11 cellular contexts compared by ENCODE assay signal in the genomic region with DNA sequence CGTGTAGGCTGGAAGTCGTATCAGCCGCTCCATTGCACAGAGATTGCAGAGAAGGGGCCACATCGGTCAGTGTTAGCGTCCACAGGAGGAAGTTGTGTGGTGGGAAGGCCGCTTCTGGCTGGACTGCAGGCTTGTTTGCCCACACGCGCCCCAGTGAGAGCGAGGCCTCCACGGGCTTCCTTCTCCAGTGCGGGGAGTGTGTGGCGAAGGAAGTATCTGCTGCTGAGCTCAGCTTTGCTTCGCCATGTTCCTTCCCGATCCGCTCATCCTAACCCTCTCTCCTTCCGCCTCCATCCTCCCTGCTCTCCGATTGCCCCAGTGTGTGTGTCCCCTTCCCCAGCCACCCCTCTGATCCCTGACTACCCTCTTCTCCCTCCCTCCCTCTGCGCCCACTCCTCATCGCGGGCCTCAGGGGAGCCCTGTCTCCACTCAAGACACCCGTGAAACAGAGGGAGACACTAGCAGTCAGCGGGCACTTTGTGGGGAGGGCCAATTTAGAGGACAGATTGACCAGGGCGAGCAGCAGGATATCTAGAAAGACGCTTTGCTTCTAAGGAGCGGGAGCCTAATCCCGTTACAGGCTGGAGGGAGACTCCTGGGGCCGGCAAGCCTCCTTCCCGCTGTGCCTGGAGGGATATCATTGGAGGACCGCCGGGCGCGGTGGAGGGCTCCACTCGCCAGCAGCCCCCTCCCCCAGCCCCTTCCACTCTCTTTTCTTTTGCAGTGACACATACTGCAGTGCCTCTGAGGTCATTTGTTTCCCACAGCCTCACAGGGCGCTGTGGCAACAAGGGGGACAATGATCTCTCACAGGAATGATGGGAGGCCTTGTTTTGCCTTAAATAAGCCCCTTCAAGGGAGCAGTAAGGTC.
DNase-seq lines count a peak whose midpoint lies in the region; ATAC-seq and TF ChIP-seq lines count a peak whose summit lies in the region.
"Had no signal": no experiment of that assay in that cellular context is flagged by ENCODE, and none has a peak within 500 bp of the region (broad histone marks: within the 10 kb centered on the region; RNA-seq: fewer than 3 reads in every experiment).

No MANE protein-coding gene starts in this region.

- H3K4me3 ChIP-seq in body of pancreas (no peak overlapping the region), iPS-20b (ENCODE audit: low read length) (peak overlapping the region; percentile 66), rectal smooth muscle tissue (ENCODE audit: low read length) (no peak overlapping the region), PC-9 (no peak overlapping the region)
- H3K4me3 ChIP-seq: ovary had no signal

- H3K27me3 ChIP-seq in body of pancreas (no peaks in the 10 kb centered on the region), iPS-20b (ENCODE audit: insufficient read depth, low read length) (no peaks in the 10 kb centered on the region), rectal smooth muscle tissue (ENCODE audit: control insufficient read depth, insufficient read depth, low read length) (no peaks in the 10 kb centered on the region), PC-9 (ENCODE audit: insufficient read depth, low read depth) (no peaks in the 10 kb centered on the region)
- H3K27me3 ChIP-seq: ovary had no signal

- TF ChIP-seq CTCF in body of pancreas (IDR thresholded peaks at IDR 0.05), result no peak
- TF ChIP-seq CTCF in PC-9 (conservative IDR thresholded peaks at IDR 0.05), result no peak

- no peak overlapping the region for H2AFZ ChIP-seq in PC-9

- H3K4me1 ChIP-seq in body of pancreas, result peaks cover 40% of the 10 kb centered on the region
- peaks cover 15% of the 10 kb centered on the region for H3K4me1 ChIP-seq in iPS-20b (ENCODE audit: insufficient read depth, low read length)
- peaks cover 31% of the 10 kb centered on the region for H3K4me1 ChIP-seq in rectal smooth muscle tissue (ENCODE audit: control insufficient read depth, insufficient read depth, low read length)
- peaks cover 21% of the 10 kb centered on the region for H3K4me1 ChIP-seq in PC-9 (replicated peaks; ENCODE audit: insufficient read depth)

- no TSS peak for BruUV-seq in PC-9 (replicated peaks; lab: Mats Ljungman, UMichigan)

- H3F3A ChIP-seq in PC-9 (ENCODE audit: insufficient read depth, low read depth), result 0 out of 2 replicates have a peak, but pooled peaks cover 6% of the 10 kb centered on the region

- peak in 1 of 3 donors; percentile 13 for TF ChIP-seq POLR2A in body of pancreas (IDR thresholded peaks at IDR 0.05)

- WGBS in body of pancreas, 2 donors, result 84 to 91% methylated on average over 34 of the region's 34 CpGs

- no peaks in the 10 kb centered on the region for H3K9me2 ChIP-seq in PC-9 (ENCODE audit: insufficient read depth)

- intact Hi-C loops in body of pancreas (cut with DNase I) (no loop called here), PC-9 (cut with micrococcal nuclease; ENCODE audit: unreplicated experiment) (no loop called here)

- H3K9me3 ChIP-seq in body of pancreas (no peaks in the 10 kb centered on the region), iPS-20b (ENCODE audit: insufficient read depth, low read depth, low read length) (no peaks in the 10 kb centered on the region), PC-9 (ENCODE audit: insufficient read depth, low read depth) (peaks cover 5% of the 10 kb centered on the region)
- H3K9me3 ChIP-seq: ovary had no signal

- no peaks in the 10 kb centered on the region for H3K79me2 ChIP-seq in PC-9 (ENCODE audit: low read depth)

- H3K36me3 ChIP-seq in body of pancreas (replicated peaks in 1 of 2; ENCODE audit: insufficient read depth in 1 of 2, low read depth in 2 of 2) (no peaks in the 10 kb centered on the region), iPS-20b (ENCODE audit: insufficient read depth, low read depth, low read length) (no peaks in the 10 kb centered on the region), rectal smooth muscle tissue (ENCODE audit: control insufficient read depth, insufficient read depth, low read length) (no peaks in the 10 kb centered on the region), PC-9 (ENCODE audit: low read depth) (no peaks in the 10 kb centered on the region)
- H3K36me3 ChIP-seq: ovary had no signal

- CTCF ChIA-PET in PC-9 (lab: Charles Lee), result no interaction called here

- H3K9ac ChIP-seq in iPS-20b (ENCODE audit: low read depth, low read length) (peak overlapping the region; percentile 75), rectal smooth muscle tissue (ENCODE audit: low read length) (no peak overlapping the region)

- POLR2A ChIA-PET in PC-9 (lab: Charles Lee; ENCODE audit: unreplicated experiment), result interaction anchor here (0.6 kb wide), 1 partner anchor 57 kb away, joined by 10 read pairs; no protein-coding TSS in a partner anchor

- ATAC-seq in body of pancreas (no peak), HG02623 (IDR thresholded peaks at IDR 0.05; ENCODE audit: unreplicated experiment) (no peak)
- ATAC-seq: activated CD4-positive, alpha-beta T cell treated with anti-CD3 and anti-CD28 coated beads for 36 hours had no signal

- H4K20me1 ChIP-seq in PC-9 (ENCODE audit: insufficient read depth), result no peaks in the 10 kb centered on the region

- no peak overlapping the region for H3K4me2 ChIP-seq in PC-9

- peak; percentile 95 for DNase-seq in ELF-1 (ENCODE audit: low read depth, low spot score)
- DNase-seq in body of pancreas, result peak in 1 of 4 donors; percentile 61
- DNase-seq in NCI-H748 treated with DMSO at 0.1 percent for 48 hours (lab: John Stamatoyannopoulos, UW), result no peak
- no peak for DNase-seq in PC-9
- no peak for DNase-seq in NCI-H2081 treated with DMSO at 0.1 percent for 48 hours (lab: John Stamatoyannopoulos, UW)
- DNase-seq: activated CD4-positive, alpha-beta T cell treated with anti-CD3 and anti-CD28 coated beads for 36 hours; GF-D8 had no signal

- H3K27ac ChIP-seq in body of pancreas, result peak overlapping the region; percentile 34 to 70 (median 48)
- no peak overlapping the region for H3K27ac ChIP-seq in iPS-20b (ENCODE audit: low read length)
- peak overlapping the region; percentile 78 for H3K27ac ChIP-seq in rectal smooth muscle tissue (ENCODE audit: low read depth, low read length)
- no peak overlapping the region for H3K27ac ChIP-seq in PC-9

Comparison
In these comparisons a context has a peak if more than half of its experiments do, and no peak if none do; other contexts are left out.
1. H3K27ac ChIP-seq: peak in body of pancreas (4 of 4) and rectal smooth muscle tissue (single experiment); none in iPS-20b (single experiment) and PC-9 (single experiment).